25 cellular contexts compared by ENCODE assay signal in the genomic region with DNA sequence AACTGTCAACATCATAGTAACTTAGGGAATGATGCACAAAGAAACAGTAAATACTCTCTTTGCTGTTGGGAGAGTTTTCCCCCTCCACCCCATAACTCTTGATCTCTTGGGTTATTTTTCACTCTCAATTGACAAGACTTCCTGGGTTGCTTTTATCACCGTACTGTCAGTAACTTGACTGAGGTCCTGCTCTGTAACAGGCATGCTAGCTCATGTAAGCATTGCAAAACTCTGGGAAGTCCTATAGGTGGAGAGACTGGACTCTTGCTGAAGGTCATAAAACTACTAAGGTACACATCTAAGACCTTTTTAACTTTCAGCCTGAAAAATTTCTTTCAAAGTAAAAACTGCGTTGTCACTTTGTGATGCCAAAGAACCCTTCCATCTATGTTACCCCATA. TPM values are rescaled to one million over a fixed set of nuclear protein-coding genes. Genes with fewer than 3 reads are reported as not detected.
DNase-seq lines count a peak whose midpoint lies in the region; TF ChIP-seq lines count a peak whose summit lies in the region.
"Had no signal": no experiment of that assay in that cellular context is flagged by ENCODE, and none has a peak within 500 bp of the region (broad histone marks: within the 10 kb centered on the region; RNA-seq: fewer than 3 reads in every experiment).

No MANE protein-coding gene starts in this region.

- H3F3A ChIP-seq in Loucy (ENCODE audit: low read depth), result no peaks in the 10 kb centered on the region

- no peaks in the 10 kb centered on the region for H3K9me3 ChIP-seq in Loucy (ENCODE audit: insufficient read depth, low read depth, low read length)
- H3K9me3 ChIP-seq: BE2C, BLaER1 had no signal

- H3K27me3 ChIP-seq in Loucy (ENCODE audit: insufficient read depth, low read length, poor library complexity, severe bottlenecking), result no peaks in the 10 kb centered on the region
- H3K27me3 ChIP-seq: BLaER1 had no signal

- no peak overlapping the region for H3K9ac ChIP-seq in Loucy (ENCODE audit: low read depth, low read length, poor library complexity, severe bottlenecking)
- H3K9ac ChIP-seq: BLaER1 had no signal

- TF ChIP-seq CTCF in Loucy (conservative IDR thresholded peaks at IDR 0.05; ENCODE audit: low read length), result no peak
- TF ChIP-seq CTCF in epithelial cell of esophagus (IDR thresholded peaks at IDR 0.05; ENCODE audit: insufficient read depth, low read depth, low read length, missing control alignments), result no peak

- H3K4me3 ChIP-seq in Loucy (ENCODE audit: low read length, poor library complexity, severe bottlenecking), result no peak overlapping the region
- H3K4me3 ChIP-seq in epithelial cell of esophagus (ENCODE audit: low read length), result no peak overlapping the region
- H3K4me3 ChIP-seq: BLaER1, GM12878 had no signal

- H4K20me1 ChIP-seq in Loucy (ENCODE audit: insufficient read depth, low read length, poor library complexity, severe bottlenecking), result no peaks in the 10 kb centered on the region
- H4K20me1 ChIP-seq: BLaER1 had no signal

- H3K36me3 ChIP-seq in Loucy (ENCODE audit: insufficient read depth, low read length), result no peaks in the 10 kb centered on the region
- H3K36me3 ChIP-seq: BE2C, BLaER1 had no signal

- no peaks in the 10 kb centered on the region for H3K79me2 ChIP-seq in Loucy (ENCODE audit: insufficient read depth, low read length)

- H3K9me2 ChIP-seq in Loucy (replicated peaks; ENCODE audit: low read depth, low read length), result no peaks in the 10 kb centered on the region

- DNase-seq in epithelial cell of esophagus (ENCODE audit: low read depth) (peak; percentile 55), cerebellum (ENCODE audit: low spot score) (no peak), epidermal melanocyte (ENCODE audit: insufficient read length, low spot score) (no peak), NCI-H1092 (lab: John Stamatoyannopoulos, UW) (no peak)
- DNase-seq: 8988T; ACHN; BE2C; C1 segment of cervical spinal cord; CD4-positive, alpha-beta memory T cell; CD4-positive, CD25-positive, alpha-beta regulatory T cell; CD8-positive, alpha-beta memory T cell; COR-L47; DMS 273 treated with DMSO at 0.1 percent for 48 hours; DMS153; DMS53; DMS79; DND-41; EL; GDM1 had no signal

- H3K4me1 ChIP-seq in Loucy (ENCODE audit: insufficient read depth, low read length, poor library complexity, severe bottlenecking), result no peaks in the 10 kb centered on the region
- H3K4me1 ChIP-seq: BE2C, BLaER1 had no signal

- H3K4me2 ChIP-seq in Loucy (ENCODE audit: low read depth, low read length, poor library complexity, severe bottlenecking), result no peak overlapping the region
- H3K4me2 ChIP-seq: BLaER1 had no signal

- peak overlapping the region; percentile 82 for H2AFZ ChIP-seq in Loucy (ENCODE audit: low read length)

RNA-seq across cellular contexts. Expression of gene SHROOM3, which starts 10.9 kb away (rescaled TPM):
- total RNA-seq in cerebellum, result 55.4 TPM
- total RNA-seq: CD4-positive, alpha-beta memory T cell; CD4-positive, CD25-positive, alpha-beta regulatory T cell; CD8-positive, alpha-beta memory T cell had no signal

RNA-seq across cellular contexts. Expression of gene CCDC158, which starts 25.0 kb away (rescaled TPM):
- total RNA-seq in cerebellum, result 4.3 TPM
- total RNA-seq: A673; CD4-positive, alpha-beta memory T cell; CD4-positive, CD25-positive, alpha-beta regulatory T cell; CD8-positive, alpha-beta memory T cell; Daoy; G401; GM12878 had no signal
